14 cellular contexts compared by ENCODE assay signal in the genomic region with DNA sequence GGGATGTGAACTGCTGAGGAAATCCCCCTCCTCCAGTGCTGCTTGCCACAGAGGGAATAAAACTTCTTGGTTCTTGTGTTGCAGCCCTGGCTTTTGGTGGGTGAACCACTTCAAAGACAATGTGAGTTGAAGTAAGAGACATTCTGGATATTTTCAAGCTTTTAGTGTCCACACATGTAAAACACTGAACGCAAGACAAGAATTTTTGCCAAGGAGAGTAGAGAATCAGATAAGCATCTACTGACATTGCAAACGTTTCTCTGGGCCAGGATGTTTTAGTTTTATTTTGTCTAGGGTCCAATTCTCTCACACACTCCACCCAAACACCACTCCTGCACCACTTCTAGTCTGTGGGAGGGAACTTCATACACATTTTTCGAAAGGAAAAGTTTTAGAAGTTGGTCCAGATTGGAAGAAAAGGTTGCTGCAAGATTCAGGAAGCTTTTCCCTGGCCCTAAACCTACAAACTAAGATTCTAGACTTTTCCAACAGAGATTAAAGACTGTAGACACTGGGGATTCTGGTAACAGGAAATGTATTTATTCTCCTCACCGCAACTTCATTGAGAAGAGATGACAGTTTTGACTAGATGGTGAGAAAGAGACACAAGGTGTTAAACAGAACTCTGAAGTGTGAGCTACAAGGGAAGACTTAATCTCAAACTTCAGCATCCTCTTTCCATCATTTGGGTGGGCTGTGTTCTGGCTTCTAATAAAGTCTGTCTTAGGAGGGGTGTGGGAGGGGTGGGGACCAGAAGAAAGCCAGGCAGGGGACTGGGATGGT. TPM values are rescaled to one million over a fixed set of nuclear protein-coding genes. Genes with fewer than 3 reads are reported as not detected.
DNase-seq lines count a peak whose midpoint lies in the region; ATAC-seq and TF ChIP-seq lines count a peak whose summit lies in the region.
"Had no signal": no experiment of that assay in that cellular context is flagged by ENCODE, and none has a peak within 500 bp of the region (broad histone marks: within the 10 kb centered on the region; RNA-seq: fewer than 3 reads in every experiment).

No MANE protein-coding gene starts in this region.

- peak overlapping the region; percentile 19 for H3K27ac ChIP-seq in CD8-positive, alpha-beta T cell (ENCODE audit: low read depth, low read length)
- no peak overlapping the region for H3K27ac ChIP-seq in neural progenitor cell

- H3K9me3 Mint-ChIP-seq in CD8-positive, alpha-beta T cell, result no peaks in the 10 kb centered on the region
- peaks cover 10% of the 10 kb centered on the region for H3K9me3 Mint-ChIP-seq in activated naive CD8-positive, alpha-beta T cell treated with anti-CD3 and anti-CD28 coated beads for 36 hours
- H3K9me3 Mint-ChIP-seq in neural progenitor cell, result no peaks in the 10 kb centered on the region
- H3K9me3 Mint-ChIP-seq: H9 had no signal

- peak; percentile 24 for ATAC-seq in CD8-positive, alpha-beta T cell
- no peak for ATAC-seq in HG03442 (IDR thresholded peaks at IDR 0.05; ENCODE audit: unreplicated experiment)

- peak overlapping the region; percentile 69 for H3K27ac Mint-ChIP-seq in CD8-positive, alpha-beta T cell
- H3K27ac Mint-ChIP-seq in activated naive CD8-positive, alpha-beta T cell treated with anti-CD3 and anti-CD28 coated beads for 36 hours, result peak overlapping the region; percentile 83
- H3K27ac Mint-ChIP-seq in neural progenitor cell, result no peak overlapping the region
- H3K27ac Mint-ChIP-seq: H9 had no signal

- H2AFZ ChIP-seq in neural progenitor cell (replicated peaks), result peak overlapping the region; percentile 64

- H3K79me2 ChIP-seq in neural progenitor cell (ENCODE audit: low read depth), result no peaks in the 10 kb centered on the region

- H3K36me3 ChIP-seq in CD8-positive, alpha-beta T cell (ENCODE audit: insufficient read depth, low read length), result no peaks in the 10 kb centered on the region
- no peaks in the 10 kb centered on the region for H3K36me3 ChIP-seq in neural progenitor cell

- CTCF ChIA-PET in CD8-positive, alpha-beta T cell (lab: Charles Lee), result interaction anchor here (1.0 to 2.5 kb wide), 4 partner anchors 16 to 64 kb away, joined by 3 to 7 read pairs (median 5); a partner anchor contains a TSS

- POLR2A ChIA-PET in CD8-positive, alpha-beta T cell (lab: Charles Lee), result interaction anchor here (0.6 to 2.3 kb wide), 5 partner anchors 8 to 45 kb away, joined by 3 to 5 read pairs (median 3); no protein-coding TSS in a partner anchor

- peaks cover 53% of the 10 kb centered on the region for H3K27me3 Mint-ChIP-seq in CD8-positive, alpha-beta T cell (ENCODE audit: low read depth)
- peaks cover 36% of the 10 kb centered on the region for H3K27me3 Mint-ChIP-seq in activated naive CD8-positive, alpha-beta T cell treated with anti-CD3 and anti-CD28 coated beads for 36 hours
- no peaks in the 10 kb centered on the region for H3K27me3 Mint-ChIP-seq in neural progenitor cell (ENCODE audit: insufficient read depth, low read depth)

- H3K4me2 ChIP-seq in neural progenitor cell, result no peak overlapping the region

- peaks cover 62% of the 10 kb centered on the region for H3K4me1 Mint-ChIP-seq in CD8-positive, alpha-beta T cell (ENCODE audit: low read depth)
- H3K4me1 Mint-ChIP-seq in activated naive CD8-positive, alpha-beta T cell treated with anti-CD3 and anti-CD28 coated beads for 36 hours, result peaks cover 68% of the 10 kb centered on the region
- no peaks in the 10 kb centered on the region for H3K4me1 Mint-ChIP-seq in neural progenitor cell

- H3K9me3 ChIP-seq in CD8-positive, alpha-beta T cell (ENCODE audit: low read length), result no peaks in the 10 kb centered on the region
- H3K9me3 ChIP-seq in neural progenitor cell (ENCODE audit: low read depth), result no peaks in the 10 kb centered on the region

- H3K36me3 Mint-ChIP-seq in CD8-positive, alpha-beta T cell, result no peaks in the 10 kb centered on the region
- H3K36me3 Mint-ChIP-seq in activated naive CD8-positive, alpha-beta T cell treated with anti-CD3 and anti-CD28 coated beads for 36 hours, result peaks cover 6% of the 10 kb centered on the region
- H3K36me3 Mint-ChIP-seq in neural progenitor cell, result no peaks in the 10 kb centered on the region

- H4K20me1 ChIP-seq in neural progenitor cell (ENCODE audit: low read depth), result no peaks in the 10 kb centered on the region

- no peak for TF ChIP-seq CTCF in CD8-positive, alpha-beta T cell (IDR thresholded peaks at IDR 0.05)
- TF ChIP-seq CTCF in neural progenitor cell (IDR thresholded peaks at IDR 0.05), result no peak

- no peak overlapping the region for H3K9ac ChIP-seq in neural progenitor cell

- no peak for DNase-seq in CD8-positive, alpha-beta T cell
- DNase-seq in Jurkat, Clone E6-1 (ENCODE audit: low read depth, low spot score), result peak; percentile 81
- no peak for DNase-seq in activated naive CD8-positive, alpha-beta T cell treated with anti-CD3 and anti-CD28 coated beads for 36 hours
- DNase-seq in neural progenitor cell (ENCODE audit: low spot score) (no peak), HuH-7.5 (ENCODE audit: low spot score) (no peak), hypothalamus (lab: John Stamatoyannopoulos, UW) (no peak)
- DNase-seq: C1 segment of cervical spinal cord, H9, NCI-H345, occipital lobe, SHP77 treated with DMSO at 0.1 percent for 48 hours had no signal

- no peak overlapping the region for H3K4me3 ChIP-seq in CD8-positive, alpha-beta T cell (ENCODE audit: low read depth, low read length)
- no peak overlapping the region for H3K4me3 ChIP-seq in Jurkat, Clone E6-1 (ENCODE audit: low read length)
- H3K4me3 ChIP-seq in neural progenitor cell, result no peak overlapping the region

- intact Hi-C loops in CD8-positive, alpha-beta T cell (cut with DNase I, micrococcal nuclease), result loop anchor here (2.0 to 5.0 kb wide), 3 partner anchors 14 to 44 kb away; no protein-coding TSS in a partner anchor

- H3K4me3 Mint-ChIP-seq in CD8-positive, alpha-beta T cell, result peak overlapping the region; percentile 35
- H3K4me3 Mint-ChIP-seq in activated naive CD8-positive, alpha-beta T cell treated with anti-CD3 and anti-CD28 coated beads for 36 hours, result peak overlapping the region; percentile 37
- H3K4me3 Mint-ChIP-seq in neural progenitor cell, result no peak overlapping the region
- H3K4me3 Mint-ChIP-seq: H9 had no signal

- no peaks in the 10 kb centered on the region for H3F3A ChIP-seq in neural progenitor cell (ENCODE audit: low read depth)

- H3K4me1 ChIP-seq in CD8-positive, alpha-beta T cell (ENCODE audit: insufficient read depth, low read length), result peaks cover 50% of the 10 kb centered on the region
- no peaks in the 10 kb centered on the region for H3K4me1 ChIP-seq in neural progenitor cell

- no peaks in the 10 kb centered on the region for H3K27me3 ChIP-seq in CD8-positive, alpha-beta T cell (ENCODE audit: insufficient read depth, low read length)
- H3K27me3 ChIP-seq in neural progenitor cell, result no peaks in the 10 kb centered on the region

RNA-seq across cellular contexts. Expression of a gene that starts 16.1 kb away (rescaled TPM):
- total RNA-seq in CD8-positive, alpha-beta T cell, result 1 to 10 TPM; 3.0 to 3.5 TPM
- not detected for polyA plus RNA-seq in Jurkat, Clone E6-1 (2012; ENCODE audit: insufficient read depth, insufficient read length)
- total RNA-seq in activated naive CD8-positive, alpha-beta T cell treated with anti-CD3 and anti-CD28 coated beads for 36 hours, result 10 to 100 TPM; 11.8 to 12.5 TPM
- not detected in 2 replicates for total RNA-seq in neural progenitor cell (ENCODE audit: low replicate concordance)
- total RNA-seq: chondrocyte, H9, mesenteric fat pad, occipital lobe had no signal
